ENCODE assay signal across 2 cellular contexts in the genomic region with DNA sequence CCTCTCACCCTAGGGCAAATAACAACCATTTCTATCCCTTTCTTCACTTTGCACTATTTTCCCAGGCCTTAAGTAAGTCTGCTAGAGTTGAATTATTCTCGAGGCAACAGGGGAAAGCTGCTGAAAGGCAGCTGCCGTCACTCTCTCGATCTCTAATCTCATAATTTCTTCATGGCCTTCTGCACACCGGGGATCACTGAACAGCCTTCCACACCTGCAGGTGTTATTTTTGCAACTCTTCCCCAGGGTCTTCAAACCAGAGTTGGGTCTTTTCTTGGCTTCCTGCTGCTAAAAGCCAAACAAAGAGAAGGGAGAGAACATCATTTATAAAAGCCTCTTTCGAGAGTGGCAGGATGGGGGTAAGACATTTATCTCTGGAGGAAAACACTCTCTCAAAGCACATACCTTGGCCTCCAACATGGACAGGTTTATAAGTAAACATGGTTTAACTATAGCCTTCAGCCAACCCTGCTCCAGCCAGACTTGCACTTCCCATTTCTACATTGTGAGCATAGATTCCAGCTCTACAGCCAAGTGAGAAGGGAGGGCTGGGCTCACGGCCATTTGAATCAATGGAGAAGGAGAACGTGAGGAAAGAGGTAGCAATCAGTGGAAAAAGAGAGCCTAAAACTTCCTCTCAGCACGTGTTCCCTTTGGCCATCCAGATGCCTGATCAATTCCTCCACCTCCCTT.
TF ChIP-seq lines count a peak whose summit lies in the region.

No MANE protein-coding gene starts in this region.

TF ChIP-seq in IMR-90, 13 proteins besides CTCF, POLR2A, EP300 and RAD21:
- TF ChIP-seq CHD1 (IDR thresholded peaks at IDR 0.05; ENCODE audit: low read depth, low read length) (no peak), NFE2L2 (IDR thresholded peaks at IDR 0.05; ENCODE audit: low read depth, low read length) (no peak), BHLHE40 (IDR thresholded peaks at IDR 0.05; ENCODE audit: low read depth, low read length) (no peak), MAZ (IDR thresholded peaks at IDR 0.05; ENCODE audit: borderline replicate concordance, low read depth, low read length) (no peak), MAFK (IDR thresholded peaks at IDR 0.05; ENCODE audit: low read depth, low read length) (no peak), FOS (IDR thresholded peaks at IDR 0.05; ENCODE audit: low read depth, low read length) (no peak), SMC3 (IDR thresholded peaks at IDR 0.05; ENCODE audit: low read depth, low read length) (no peak), RFX5 (IDR thresholded peaks at IDR 0.05; ENCODE audit: low read depth, low read length) (no peak), CEBPB (IDR thresholded peaks at IDR 0.05; ENCODE audit: low read depth, low read length) (no peak)
- TF ChIP-seq, protein P1, sequence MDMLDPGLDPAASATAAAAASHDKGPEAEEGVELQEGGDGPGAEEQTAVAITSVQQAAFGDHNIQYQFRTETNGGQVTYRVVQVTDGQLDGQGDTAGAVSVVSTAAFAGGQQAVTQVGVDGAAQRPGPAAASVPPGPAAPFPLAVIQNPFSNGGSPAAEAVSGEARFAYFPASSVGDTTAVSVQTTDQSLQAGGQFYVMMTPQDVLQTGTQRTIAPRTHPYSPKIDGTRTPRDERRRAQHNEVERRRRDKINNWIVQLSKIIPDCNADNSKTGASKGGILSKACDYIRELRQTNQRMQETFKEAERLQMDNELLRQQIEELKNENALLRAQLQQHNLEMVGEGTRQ (IDR thresholded peaks at IDR 0.05; ENCODE audit: low read depth, low read length): no peak
- TF ChIP-seq, protein P2, sequence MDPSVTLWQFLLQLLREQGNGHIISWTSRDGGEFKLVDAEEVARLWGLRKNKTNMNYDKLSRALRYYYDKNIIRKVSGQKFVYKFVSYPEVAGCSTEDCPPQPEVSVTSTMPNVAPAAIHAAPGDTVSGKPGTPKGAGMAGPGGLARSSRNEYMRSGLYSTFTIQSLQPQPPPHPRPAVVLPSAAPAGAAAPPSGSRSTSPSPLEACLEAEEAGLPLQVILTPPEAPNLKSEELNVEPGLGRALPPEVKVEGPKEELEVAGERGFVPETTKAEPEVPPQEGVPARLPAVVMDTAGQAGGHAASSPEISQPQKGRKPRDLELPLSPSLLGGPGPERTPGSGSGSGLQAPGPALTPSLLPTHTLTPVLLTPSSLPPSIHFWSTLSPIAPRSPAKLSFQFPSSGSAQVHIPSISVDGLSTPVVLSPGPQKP (IDR thresholded peaks at IDR 0.05; ENCODE audit: borderline replicate concordance, low read depth, low read length): no peak

TF ChIP-seq in H1, 55 proteins besides CTCF, POLR2A, EP300 and RAD21:
- TF ChIP-seq PHF8 (conservative IDR thresholded peaks at IDR 0.05; ENCODE audit: low read depth, low read length): no peak
